In genomic region chr4:173171098-173171497, GRCh38 we compare ENCODE assay signal across 8 cellular contexts. TPM values are rescaled to one million over a fixed set of nuclear protein-coding genes. Genes with fewer than 3 reads are reported as not detected.
DNase-seq lines count a peak whose midpoint lies in the region; ATAC-seq and FAIRE-seq lines count a peak whose summit lies in the region.

No MANE protein-coding gene starts in this region.

- 18 to 29% (median 18%) methylated on average over 2 of the region's 2 CpGs for WGBS in small intestine, 3 donors

- no peaks in the 10 kb centered on the region for H3K27me3 ChIP-seq in small intestine (ENCODE audit: control insufficient read depth in 2 of 2, insufficient read depth in 2 of 2, low read length in 2 of 2)

- no peak overlapping the region for H3K27ac ChIP-seq in small intestine (ENCODE audit: low read depth in 1 of 2, low read length in 1 of 2)

- no peak for ATAC-seq in central memory CD8-positive, alpha-beta T cell (replicated peaks; ENCODE audit: extremely low read depth, poor library complexity, severe bottlenecking)
- ATAC-seq in left lobe of liver (no peak), GM19397 (IDR thresholded peaks at IDR 0.05; ENCODE audit: unreplicated experiment) (no peak), HG03378 (IDR thresholded peaks at IDR 0.05; ENCODE audit: unreplicated experiment) (no peak)

- no peak for FAIRE-seq in small intestine (lab: Jason Lieb, UNC)

- no peaks in the 10 kb centered on the region for H3K9me3 ChIP-seq in small intestine (ENCODE audit: control insufficient read depth, low read depth)

- H3K4me3 Mint-ChIP-seq in activated T-cell treated with anti-CD3 and anti-CD28 coated beads, Interleukin-2, amount 50 U/mL, for 24 hours: peak overlapping the region; percentile 81
- peak overlapping the region; percentile 79 for H3K4me3 Mint-ChIP-seq in central memory CD8-positive, alpha-beta T cell

- peaks cover 10 to 14% of the 10 kb centered on the region in 2 donors for H3K4me1 ChIP-seq in small intestine (ENCODE audit: control insufficient read depth in 2 of 2, insufficient read depth in 1 of 2, low read depth in 1 of 2, low read length in 1 of 2)

- no peaks in the 10 kb centered on the region for H3K9me3 Mint-ChIP-seq in activated T-cell treated with anti-CD3 and anti-CD28 coated beads, Interleukin-2, amount 50 U/mL, for 24 hours
- no peaks in the 10 kb centered on the region for H3K9me3 Mint-ChIP-seq in central memory CD8-positive, alpha-beta T cell

- H3K4me1 Mint-ChIP-seq in activated T-cell treated with anti-CD3 and anti-CD28 coated beads, Interleukin-2, amount 50 U/mL, for 24 hours (ENCODE audit: low read depth): peaks cover 52% of the 10 kb centered on the region
- H3K4me1 Mint-ChIP-seq in central memory CD8-positive, alpha-beta T cell: peaks cover 61% of the 10 kb centered on the region

- no peaks in the 10 kb centered on the region for H3K27me3 Mint-ChIP-seq in activated T-cell treated with anti-CD3 and anti-CD28 coated beads, Interleukin-2, amount 50 U/mL, for 24 hours
- no peaks in the 10 kb centered on the region for H3K27me3 Mint-ChIP-seq in central memory CD8-positive, alpha-beta T cell

- H3K4me3 ChIP-seq in small intestine (ENCODE audit: low read depth in 1 of 2, low read length in 2 of 2): no peak overlapping the region

- H3K36me3 ChIP-seq in small intestine (ENCODE audit: control insufficient read depth in 2 of 2, insufficient read depth in 2 of 2, low read length in 2 of 2): no peaks in the 10 kb centered on the region

- no peak overlapping the region for H3K27ac Mint-ChIP-seq in activated T-cell treated with anti-CD3 and anti-CD28 coated beads, Interleukin-2, amount 50 U/mL, for 24 hours
- no peak overlapping the region for H3K27ac Mint-ChIP-seq in central memory CD8-positive, alpha-beta T cell (ENCODE audit: low read depth)

- H3K36me3 Mint-ChIP-seq in activated T-cell treated with anti-CD3 and anti-CD28 coated beads, Interleukin-2, amount 50 U/mL, for 24 hours (ENCODE audit: low read depth): peaks cover 9% of the 10 kb centered on the region
- peaks cover 8% of the 10 kb centered on the region for H3K36me3 Mint-ChIP-seq in central memory CD8-positive, alpha-beta T cell (ENCODE audit: insufficient read depth)

- no peak for DNase-seq in activated T-cell treated with anti-CD3 and anti-CD28 coated beads, Interleukin-2, amount 50 U/mL, for 24 hours
- no peak for DNase-seq in activated T-cell treated with anti-CD3 and anti-CD28 coated beads, Interleukin-2, amount 50 U/mL, for 48 hours
- peak; percentile 3 for DNase-seq in NCI-H2107 (lab: John Stamatoyannopoulos, UW)
- DNase-seq in central memory CD8-positive, alpha-beta T cell (ENCODE audit: low spot score in 2 of 2): no peak
- DNase-seq in small intestine: peak; percentile 42
- no peak for DNase-seq in left lobe of liver (ENCODE audit: low spot score)

RNA-seq across cellular contexts. Expression of gene GALNT7, which starts 2.5 kb away (rescaled TPM):
- polyA plus RNA-seq in small intestine: 10 to 100 TPM in 2 of 3 donors, 1 to 10 TPM in 1; 10.0 to 22.3 (median 16.8) TPM
- total RNA-seq in left lobe of liver: 0.65 TPM

Comparison
In these comparisons a context has a peak if more than half of its experiments do, and no peak if none do; other contexts are left out.
1. DNase-seq: peak in NCI-H2107 (single experiment) and small intestine (single experiment); none in activated T-cell treated with anti-CD3 and anti-CD28 coated beads, Interleukin-2, amount 50 U/mL, for 24 hours (single experiment), activated T-cell treated with anti-CD3 and anti-CD28 coated beads, Interleukin-2, amount 50 U/mL, for 48 hours (0 of 2), central memory CD8-positive, alpha-beta T cell (0 of 2) and left lobe of liver (single experiment).